36 cellular contexts compared by ENCODE assay signal in genomic region chr6:100965069-100965468, GRCh38.
"Had no signal": no experiment of that assay in that cellular context is flagged by ENCODE, and none has a peak within 500 bp of the region (broad histone marks: within the 10 kb centered on the region; RNA-seq: fewer than 3 reads in every experiment).

No MANE protein-coding gene starts in this region.

- H3K27ac ChIP-seq: adrenal gland, body of pancreas, brain microvascular endothelial cell, breast epithelium, VCaP had no signal

- H3K27me3 ChIP-seq: adrenal gland, body of pancreas, brain microvascular endothelial cell, breast epithelium had no signal

- H3K4me3 ChIP-seq: adrenal gland, body of pancreas, breast epithelium had no signal

- H3K36me3 ChIP-seq: adrenal gland, brain microvascular endothelial cell, breast epithelium had no signal

- H3K27me3 Mint-ChIP-seq: activated CD4-positive, alpha-beta T cell treated with anti-CD3 and anti-CD28 coated beads, Interleukin-2, amount 10 ng/mL, durations not matched to agents 24 days and 14 days had no signal

- H3K36me3 Mint-ChIP-seq: activated CD4-positive, alpha-beta memory T cell treated with anti-CD3 and anti-CD28 coated beads for 36 hours; activated naive CD8-positive, alpha-beta T cell treated with anti-CD3 and anti-CD28 coated beads for 36 hours had no signal

- H3K4me1 ChIP-seq: adrenal gland, body of pancreas, breast epithelium had no signal

- FAIRE-seq: astrocyte, TTC549 had no signal

- H3K27ac Mint-ChIP-seq: activated B cell treated with CpG ODN at 0.5 μM for 24 hours; activated CD4-positive, alpha-beta memory T cell treated with anti-CD3 and anti-CD28 coated beads for 36 hours; activated CD4-positive, alpha-beta T cell treated with anti-CD3 and anti-CD28 coated beads, Interleukin-2, amount 10 ng/mL, durations not matched to agents 24 days and 14 days; activated CD8-positive, alpha-beta T cell treated with anti-CD3 and anti-CD28 coated beads for 36 hours; activated naive CD4-positive, alpha-beta T cell treated with anti-CD3 and anti-CD28 coated beads for 36 hours; activated naive CD4-positive, alpha-beta T cell treated with anti-CD3 and anti-CD28 coated beads, Interleukin-2, amount 50 U/mL, for 72 hours; activated naive CD8-positive, alpha-beta T cell treated with anti-CD3 and anti-CD28 coated beads for 36 hours; activated T-cell treated with anti-CD3 and anti-CD28 coated beads, Interleukin-2, amount 50 U/mL, for 72 hours; activated T-helper 1 cell treated with anti-CD3 and anti-CD28 coated beads, Interleukin-12 subunit alpha, Interleukin-12 subunit beta, Interleukin-2, Interleukin-4 antibody, amounts not matched to agents 30 ng/mL and 10 ng/mL and 1 ng/mL, durations not matched to agents 14 hours and 24 hours and 36 hours; activated T-helper 17 cell treated with anti-CD3 and anti-CD28 coated beads, Interleukin-2, amount 50 U/mL, for 72 hours; T-helper 1 cell treated with Interleukin-12 subunit alpha and Interleukin-12 subunit beta and Interleukin-4 antibody, amounts not matched to agents 30 μg/mL and 1 μg/mL, for 36 hours; T-helper 2 cell treated with Interferon-gamma antibody and Interleukin-4, amounts not matched to agents 5 μg/mL and 100 μg/mL, for 36 hours had no signal

- ATAC-seq: activated CD8-positive, alpha-beta T cell treated with anti-CD3 and anti-CD28 coated beads for 36 hours; activated naive CD4-positive, alpha-beta T cell treated with anti-CD3 and anti-CD28 coated beads, Interleukin-2, amount 50 U/mL, for 72 hours; activated T-cell treated with anti-CD3 and anti-CD28 coated beads, Interleukin-2, amount 50 U/mL, for 4 hours; activated T-cell treated with anti-CD3 and anti-CD28 coated beads, Interleukin-2, amount 50 U/mL, for 72 hours; activated T-helper 17 cell treated with anti-CD3 and anti-CD28 coated beads, Interleukin-2, amount 50 U/mL, for 72 hours; body of pancreas had no signal

- H3K4me3 Mint-ChIP-seq: activated B cell treated with CpG ODN at 0.5 μM for 24 hours; activated CD4-positive, alpha-beta memory T cell treated with anti-CD3 and anti-CD28 coated beads for 36 hours; activated CD4-positive, alpha-beta T cell treated with anti-CD3 and anti-CD28 coated beads, Interleukin-2, amount 10 ng/mL, durations not matched to agents 24 days and 14 days; activated CD8-positive, alpha-beta T cell treated with anti-CD3 and anti-CD28 coated beads for 36 hours; activated naive CD4-positive, alpha-beta T cell treated with anti-CD3 and anti-CD28 coated beads for 36 hours; activated naive CD8-positive, alpha-beta T cell treated with anti-CD3 and anti-CD28 coated beads for 36 hours; activated T-cell treated with anti-CD3 and anti-CD28 coated beads, Interleukin-2, amount 50 U/mL, for 4 hours; activated T-cell treated with anti-CD3 and anti-CD28 coated beads, Interleukin-2, amount 50 U/mL, for 72 hours; activated T-helper 1 cell treated with anti-CD3 and anti-CD28 coated beads, Interleukin-12 subunit alpha, Interleukin-12 subunit beta, Interleukin-2, Interleukin-4 antibody, amounts not matched to agents 30 ng/mL and 10 ng/mL and 1 ng/mL, durations not matched to agents 14 hours and 24 hours and 36 hours; activated T-helper 17 cell treated with anti-CD3 and anti-CD28 coated beads, Interleukin-2, amount 50 U/mL, for 72 hours; T-helper 1 cell treated with Interleukin-12 subunit alpha and Interleukin-12 subunit beta and Interleukin-4 antibody, amounts not matched to agents 30 μg/mL and 1 μg/mL, for 36 hours; T-helper 2 cell treated with Interferon-gamma antibody and Interleukin-4, amounts not matched to agents 5 μg/mL and 100 μg/mL, for 36 hours had no signal

- H3K4me1 Mint-ChIP-seq: activated B cell treated with CpG ODN at 0.5 μM for 24 hours; activated CD4-positive, alpha-beta T cell treated with anti-CD3 and anti-CD28 coated beads, Interleukin-2, amount 10 ng/mL, durations not matched to agents 24 days and 14 days; activated naive CD8-positive, alpha-beta T cell treated with anti-CD3 and anti-CD28 coated beads for 36 hours; activated T-helper 17 cell treated with anti-CD3 and anti-CD28 coated beads, Interleukin-2, amount 50 U/mL, for 72 hours had no signal

- H3K9me3 ChIP-seq: adrenal gland, body of pancreas, breast epithelium had no signal

- H3K9me3 Mint-ChIP-seq: activated B cell treated with CpG ODN at 0.5 μM for 24 hours; activated CD4-positive, alpha-beta memory T cell treated with anti-CD3 and anti-CD28 coated beads for 36 hours; activated CD8-positive, alpha-beta T cell treated with anti-CD3 and anti-CD28 coated beads for 36 hours; activated T-helper 1 cell treated with anti-CD3 and anti-CD28 coated beads, Interleukin-12 subunit alpha, Interleukin-12 subunit beta, Interleukin-2, Interleukin-4 antibody, amounts not matched to agents 30 ng/mL and 10 ng/mL and 1 ng/mL, durations not matched to agents 14 hours and 24 hours and 36 hours; T-helper 2 cell treated with Interferon-gamma antibody and Interleukin-4, amounts not matched to agents 5 μg/mL and 100 μg/mL, for 36 hours had no signal

- DNase-seq: activated B cell treated with CpG ODN at 0.5 μM for 24 hours; activated CD4-positive, alpha-beta memory T cell treated with anti-CD3 and anti-CD28 coated beads for 36 hours; activated CD4-positive, alpha-beta T cell treated with anti-CD3 and anti-CD28 coated beads for 4 hours; activated CD4-positive, alpha-beta T cell treated with anti-CD3 and anti-CD28 coated beads, Interleukin-2, amount 10 ng/mL, durations not matched to agents 24 days and 14 days; activated CD4-positive, alpha-beta T cell treated with anti-CD3 and anti-CD28 coated beads, Interleukin-2, amount 50 U/mL, for 1 hour; activated CD4-positive, alpha-beta T cell treated with anti-CD3 and anti-CD28 coated beads, Interleukin-2, amount 50 U/mL, for 4 hours; activated CD4-positive, CD25-positive, alpha-beta regulatory T cell treated with anti-CD3 and anti-CD28 coated beads, Interleukin-2, amount 50 U/mL, for 72 hours; activated CD8-positive, alpha-beta memory T cell treated with anti-CD3 and anti-CD28 coated beads, Interleukin-2, amount 50 U/mL, for 4 hours; activated CD8-positive, alpha-beta T cell treated with anti-CD3 and anti-CD28 coated beads for 36 hours; activated effector memory CD4-positive, alpha-beta T cell treated with anti-CD3 and anti-CD28 coated beads, Interleukin-2, amount 50 U/mL, for 16 hours; activated gamma-delta T cell treated with Interleukin-2 at 50 U/mL for 16 hours; activated naive CD4-positive, alpha-beta T cell; activated naive CD4-positive, alpha-beta T cell treated with anti-CD3 and anti-CD28 coated beads for 36 hours; activated naive CD4-positive, alpha-beta T cell treated with anti-CD3 and anti-CD28 coated beads, Interleukin-2, amount 50 U/mL, for 16 hours; activated naive CD8-positive, alpha-beta T cell treated with anti-CD3 and anti-CD28 coated beads for 36 hours; activated T-cell treated with anti-CD3 and anti-CD28 coated beads for 4 hours; activated T-cell treated with anti-CD3 and anti-CD28 coated beads, Interleukin-2, amount 50 U/mL, for 1 hour; activated T-cell treated with anti-CD3 and anti-CD28 coated beads, Interleukin-2, amount 50 U/mL, for 4 hours; activated T-cell treated with anti-CD3 and anti-CD28 coated beads, Interleukin-2, amount 50 U/mL, for 72 hours; adrenal gland; amniotic stem cell; aorta; body of pancreas; brain microvascular endothelial cell; central memory CD4-positive, alpha-beta T cell; T-helper 2 cell; T-helper 9 cell had no signal
